In genomic region chr3:43394071-43394501, GRCh38 we compare ENCODE assay signal across 11 cellular contexts.
DNase-seq lines count a peak whose midpoint lies in the region; ATAC-seq and TF ChIP-seq lines count a peak whose summit lies in the region.
"Had no signal": no experiment of that assay in that cellular context is flagged by ENCODE, and none has a peak within 500 bp of the region (broad histone marks: within the 10 kb centered on the region; RNA-seq: fewer than 3 reads in every experiment).

No MANE protein-coding gene starts in this region.

- H3K4me3 ChIP-seq in IMR-90 (ENCODE audit: insufficient read depth, low read depth, low read length) (no peak overlapping the region), choroid plexus epithelial cell (ENCODE audit: low read depth, low read length) (no peak overlapping the region), gastrocnemius medialis (no peak overlapping the region)

- BruUV-seq in IMR-90 (replicated peaks; lab: Mats Ljungman, UMichigan): no TSS peak

- H3K27ac ChIP-seq in IMR-90 (ENCODE audit: insufficient read depth, low read length): no peak overlapping the region
- peak overlapping the region; percentile 21 for H3K27ac ChIP-seq in layer of hippocampus (ENCODE audit: low read depth, low read length)
- H3K27ac ChIP-seq in gastrocnemius medialis: peak overlapping the region; percentile 32 to 69 (median 48)

- no peak overlapping the region for H4K5ac ChIP-seq in IMR-90 (ENCODE audit: low read depth, low read length)

- in situ Hi-C loops in IMR-90 (cut with MboI; ENCODE audit: low sequenced_read_pairs): no loop called here
- in situ Hi-C loops in gastrocnemius medialis (cut with MboI; ENCODE audit: low sequenced_read_pairs in 4 of 4): no loop called here

- H3K9me3 ChIP-seq in IMR-90 (ENCODE audit: control insufficient read depth, insufficient read depth, low read length) (no peaks in the 10 kb centered on the region), gastrocnemius medialis (no peaks in the 10 kb centered on the region)

- dilution Hi-C loops in IMR-90 (cut with HindIII; ENCODE audit: low sequenced_read_pairs, unreplicated experiment): no loop called here

- intact Hi-C loops in IMR-90 (cut with micrococcal nuclease): no loop called here
- intact Hi-C loops in gastrocnemius medialis (cut with DNase I; ENCODE audit: low total_unique reads): no loop called here

- H3K9ac ChIP-seq in IMR-90 (ENCODE audit: low read depth, low read length): no peak overlapping the region

- no peak overlapping the region for H2AK5ac ChIP-seq in IMR-90 (ENCODE audit: low read depth, low read length)

- H3K23ac ChIP-seq in IMR-90 (ENCODE audit: low read depth, low read length): no peak overlapping the region

- no peak for TF ChIP-seq RAD21 in IMR-90 (IDR thresholded peaks at IDR 0.05; ENCODE audit: low read length)

- ATAC-seq in IMR-90 (ENCODE audit: low read depth): no peak
- ATAC-seq in gastrocnemius medialis: peak; percentile 38 to 54
- no peak for ATAC-seq in GM18520 (IDR thresholded peaks at IDR 0.05; ENCODE audit: unreplicated experiment)

- no peak overlapping the region for H2BK15ac ChIP-seq in IMR-90 (ENCODE audit: low read depth, low read length)

- no peak overlapping the region for H4K8ac ChIP-seq in IMR-90 (ENCODE audit: low read depth in 2 of 2, low read length in 2 of 2)

- POLR2A ChIA-PET in IMR-90 (lab: Charles Lee; ENCODE audit: unreplicated experiment): no interaction called here

- H3K4me1 ChIP-seq in IMR-90 (ENCODE audit: control insufficient read depth, insufficient read depth, low read length): peaks cover 9% of the 10 kb centered on the region
- peaks cover 16 to 32% of the 10 kb centered on the region in 2 donors for H3K4me1 ChIP-seq in gastrocnemius medialis

- no peak overlapping the region for H3K4me2 ChIP-seq in IMR-90 (ENCODE audit: low read depth, low read length)

- H3K27me3 ChIP-seq in IMR-90 (ENCODE audit: control insufficient read depth, insufficient read depth, low read length) (no peaks in the 10 kb centered on the region), layer of hippocampus (ENCODE audit: control insufficient read depth, insufficient read depth, low read length) (no peaks in the 10 kb centered on the region), gastrocnemius medialis (no peaks in the 10 kb centered on the region)

- peaks cover 0 to 10% of the 10 kb centered on the region in 2 experiments; a peak in 1 of 4 replicates for H3K79me1 ChIP-seq in IMR-90 (ENCODE audit: low read depth in 1 of 2, low read length in 2 of 2)

- TF ChIP-seq CTCF in IMR-90 (conservative IDR thresholded peaks at IDR 0.05; ENCODE audit: low read depth, low read length) (no peak), choroid plexus epithelial cell (conservative IDR thresholded peaks at IDR 0.05; ENCODE audit: low read depth, low read length) (no peak), gastrocnemius medialis (IDR thresholded peaks at IDR 0.05 in 4 of 5, conservative IDR thresholded peaks at IDR 0.05 in 1 of 5) (no peak)

- DNase-seq in IMR-90 (peak; percentile 44), choroid plexus epithelial cell (ENCODE audit: low read depth) (peak; percentile 78), gastrocnemius medialis (peak; percentile 22 to 35), SKM-1 treated with dmso at 0.1 percent for 144 hours (lab: John Stamatoyannopoulos, UW; ENCODE audit: unreplicated experiment) (no peak)
- DNase-seq in activated CD4-positive, alpha-beta T cell treated with anti-CD3 and anti-CD28 coated beads, Interleukin-2, amount 50 U/mL, for 48 hours: no peak
- no peak for DNase-seq in activated naive CD4-positive, alpha-beta T cell (lab: John Stamatoyannopoulos, UW)
- DNase-seq: activated B cell treated with CpG ODN at 0.5 μM for 24 hours, midbrain, NCI-H2107 had no signal

- WGBS in IMR-90 (ENCODE audit: extremely low coverage in 2 of 2, insufficient read length in 1 of 2), 2 experiments: 13% methylated on average over 1 of the region's 2 CpGs; no CpG with 5 or more reads in 1 of the 2 experiments

- no peaks in the 10 kb centered on the region for H4K20me1 ChIP-seq in IMR-90 (ENCODE audit: insufficient read depth, low read length)

- no peak overlapping the region for H2BK5ac ChIP-seq in IMR-90 (ENCODE audit: low read depth, low read length, poor library complexity, severe bottlenecking)

- H3K36me3 ChIP-seq in IMR-90 (ENCODE audit: control insufficient read depth, insufficient read depth, low read length) (0 out of 2 replicates have a peak, but pooled peaks cover 2% of the 10 kb centered on the region), gastrocnemius medialis (no peaks in the 10 kb centered on the region)

- peaks cover 9% of the 10 kb centered on the region for H3K9me1 ChIP-seq in IMR-90 (ENCODE audit: insufficient read depth, low read length)

- H2AK9ac ChIP-seq in IMR-90 (replicated peaks; ENCODE audit: low read depth, low read length, poor library complexity): no peak overlapping the region

- CTCF ChIA-PET in IMR-90 (lab: Yijun Ruan, JAX): no interaction called here

- H2BK20ac ChIP-seq in IMR-90 (ENCODE audit: low read depth, low read length): no peak overlapping the region

- H3K14ac ChIP-seq in IMR-90 (replicated peaks; ENCODE audit: low read depth, low read length): no peak overlapping the region

- no peak overlapping the region for H3K56ac ChIP-seq in IMR-90 (ENCODE audit: extremely low read depth, insufficient read depth, low read length)

- H4K91ac ChIP-seq in IMR-90 (ENCODE audit: insufficient read depth, low read depth, low read length): no peak overlapping the region

- no peak overlapping the region for H2AFZ ChIP-seq in IMR-90 (replicated peaks; ENCODE audit: low read length, poor library complexity)

- H3K18ac ChIP-seq in IMR-90 (ENCODE audit: low read depth, low read length): no peak overlapping the region

- TF ChIP-seq POLR2A in IMR-90 (IDR thresholded peaks at IDR 0.05; ENCODE audit: low read depth, low read length) (no peak), gastrocnemius medialis (IDR thresholded peaks at IDR 0.05) (no peak)

- H2BK120ac ChIP-seq in IMR-90 (ENCODE audit: low read depth, low read length): no peak overlapping the region

- H3K4ac ChIP-seq in IMR-90 (ENCODE audit: low read depth, low read length): no peak overlapping the region

TF ChIP-seq in IMR-90, 13 proteins besides CTCF, POLR2A, EP300 and RAD21:
- TF ChIP-seq FOS (IDR thresholded peaks at IDR 0.05; ENCODE audit: low read depth, low read length) (no peak), RFX5 (IDR thresholded peaks at IDR 0.05; ENCODE audit: low read depth, low read length) (no peak)

Comparison
In these comparisons a context has a peak if more than half of its experiments do, and no peak if none do; other contexts are left out.
1. ATAC-seq: peak in gastrocnemius medialis (2 of 2); none in IMR-90 (single experiment) and GM18520 (single experiment).
2. DNase-seq: peak in IMR-90 (single experiment), choroid plexus epithelial cell (single experiment) and gastrocnemius medialis (2 of 2); none in activated CD4-positive, alpha-beta T cell treated with anti-CD3 and anti-CD28 coated beads, Interleukin-2, amount 50 U/mL, for 48 hours (0 of 2), SKM-1 treated with dmso at 0.1 percent for 144 hours (single experiment) and activated naive CD4-positive, alpha-beta T cell (0 of 4).